In the genomic region with DNA sequence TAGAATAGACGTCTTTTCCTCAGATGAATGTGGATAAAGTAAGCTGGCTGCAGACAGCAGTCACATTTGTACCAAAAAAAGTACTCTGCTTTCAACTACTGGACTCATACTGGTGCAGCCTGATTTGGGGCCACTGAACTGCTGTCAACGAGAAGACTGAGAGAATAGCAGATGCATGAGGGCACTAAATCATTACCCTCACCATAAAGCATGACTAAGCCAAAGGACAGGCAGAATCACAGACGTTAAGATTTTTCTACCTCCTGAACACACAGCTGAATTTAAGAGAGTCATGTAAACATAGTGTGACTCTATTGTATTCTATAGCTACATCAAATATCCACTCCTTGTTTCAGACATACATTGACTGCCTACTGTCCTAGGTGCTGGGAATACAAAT, we compare ENCODE assay signal across 16 cellular contexts.
"Had no signal": no experiment of that assay in that cellular context is flagged by ENCODE, and none has a peak within 500 bp of the region (broad histone marks: within the 10 kb centered on the region; RNA-seq: fewer than 3 reads in every experiment).

No MANE protein-coding gene starts in this region.

- FAIRE-seq: frontal cortex had no signal

- ATAC-seq: heart left ventricle; natural killer cell; right cardiac atrium; stimulated activated memory B cell treated with anti-CD40 and anti-IgM and Interleukin-4, amounts not matched to agents 10 μg/mL and 1 μg/mL and 100 μg/mL, for 72 hours; stimulated activated naive CD8-positive, alpha-beta T cell treated with anti-CD3 and anti-CD28 coated beads, Interleukin-15, amount 100 ng/mL, for 72 hours had no signal

- H3K4me1 ChIP-seq: colonic mucosa, testis, tibial nerve had no signal

- H3K4me3 ChIP-seq: colonic mucosa, heart left ventricle, ovary, testis, tibial nerve had no signal

- H3K9me3 ChIP-seq: colonic mucosa, heart left ventricle, ovary, testis, tibial nerve had no signal

- H3K27ac ChIP-seq: colonic mucosa, heart left ventricle, ovary, testis, tibial nerve had no signal

- H3K36me3 ChIP-seq: colonic mucosa, ovary had no signal

- H3K27me3 ChIP-seq: colonic mucosa, heart left ventricle, ovary, testis, tibial nerve had no signal

- DNase-seq: colonic mucosa; dermis blood vessel endothelial cell; erythroblast; heart left ventricle; hippocampal formation; natural killer cell; ovary; right cardiac atrium; stimulated activated CD4-positive, alpha-beta T cell treated with anti-CD3 and anti-CD28 coated beads, Interleukin-15, amount 100 ng/mL, for 24 hours; stimulated activated CD4-positive, alpha-beta T cell treated with anti-CD3 and anti-CD28 coated beads, Interleukin-1b, Interleukin-23, amount 100 ng/mL, for 48 hours; stimulated activated CD4-positive, alpha-beta T cell treated with anti-CD3 and anti-CD28 coated beads, Interleukin-4, amount 100 ng/mL, for 24 hours; stimulated activated naive CD8-positive, alpha-beta T cell treated with anti-CD3 and anti-CD28 coated beads, Interleukin-15, amount 100 ng/mL, for 72 hours; testis had no signal
